In genomic region chr15:42427429-42428223, GRCh38 we compare ENCODE assay signal across 12 cellular contexts.
DNase-seq lines count a peak whose midpoint lies in the region; ATAC-seq, FAIRE-seq and TF ChIP-seq lines count a peak whose summit lies in the region.
"Had no signal": no experiment of that assay in that cellular context is flagged by ENCODE, and none has a peak within 500 bp of the region (broad histone marks: within the 10 kb centered on the region; RNA-seq: fewer than 3 reads in every experiment).

No MANE protein-coding gene starts in this region.

- no peaks in the 10 kb centered on the region for H4K20me1 ChIP-seq in PC-9 (ENCODE audit: insufficient read depth)

- no peak for TF ChIP-seq CTCF in PC-9 (conservative IDR thresholded peaks at IDR 0.05)

- no TSS peak for BruUV-seq in PC-9 (replicated peaks; lab: Mats Ljungman, UMichigan)

- POLR2A ChIA-PET in PC-9 (lab: Charles Lee; ENCODE audit: unreplicated experiment): no interaction called here
- POLR2A ChIA-PET in CD8-positive, alpha-beta memory T cell (lab: Charles Lee): no interaction called here

- H3K36me3 Mint-ChIP-seq in CD8-positive, alpha-beta memory T cell: peaks cover 14 to 82% (median 24%) of the 10 kb centered on the region in 3 donors

- H3K4me3 ChIP-seq in ACC112 (ENCODE audit: low read depth, low read length) (no peak overlapping the region), right cardiac atrium (ENCODE audit: low read length) (no peak overlapping the region), PC-9 (no peak overlapping the region)
- H3K4me3 ChIP-seq in CD8-positive, alpha-beta memory T cell (ENCODE audit: low read length): no peak overlapping the region
- H3K4me3 ChIP-seq: sigmoid colon had no signal

- H3K4me3 Mint-ChIP-seq in CD8-positive, alpha-beta memory T cell: no peak overlapping the region

- 71% methylated on average over 7 of the region's 7 CpGs for WGBS in right cardiac atrium

- ATAC-seq in right cardiac atrium: peak in 1 of 2 donors; percentile 67
- ATAC-seq in GM19395 (IDR thresholded peaks at IDR 0.05; ENCODE audit: unreplicated experiment): no peak

- peak; percentile 6 for FAIRE-seq in H54 (lab: Jason Lieb, UNC)

- CTCF ChIA-PET in PC-9 (lab: Charles Lee): no interaction called here
- CTCF ChIA-PET in CD8-positive, alpha-beta memory T cell (lab: Charles Lee): no interaction called here

- H3K9me3 Mint-ChIP-seq in CD8-positive, alpha-beta memory T cell: no peaks in the 10 kb centered on the region

- no peaks in the 10 kb centered on the region for H3K27me3 ChIP-seq in ACC112 (ENCODE audit: insufficient read depth, low read length)
- H3K27me3 ChIP-seq in right cardiac atrium (ENCODE audit: control insufficient read depth, insufficient read depth): no peaks in the 10 kb centered on the region
- H3K27me3 ChIP-seq in PC-9 (ENCODE audit: insufficient read depth, low read depth): no peaks in the 10 kb centered on the region
- H3K27me3 ChIP-seq in CD8-positive, alpha-beta memory T cell (ENCODE audit: insufficient read depth, low read length, poor library complexity, severe bottlenecking): no peaks in the 10 kb centered on the region
- H3K27me3 ChIP-seq: sigmoid colon had no signal

- H3K27me3 Mint-ChIP-seq in CD8-positive, alpha-beta memory T cell: no peaks in the 10 kb centered on the region

- DNase-seq in H54 (ENCODE audit: insufficient read length, low spot score) (no peak), amniotic stem cell (lab: John Stamatoyannopoulos, UW) (peak; percentile 85), right cardiac atrium (no peak), COLO668 (lab: John Stamatoyannopoulos, UW; ENCODE audit: unreplicated experiment) (no peak), PC-9 (no peak)
- DNase-seq in CD8-positive, alpha-beta memory T cell: no peak
- DNase-seq: activated T-cell treated with anti-CD3 and anti-CD28 coated beads, Interleukin-2, amount 50 U/mL, for 48 hours; hippocampal formation; NCI-H187 treated with DMSO at 0.1 percent for 48 hours; sigmoid colon had no signal

- no peak for TF ChIP-seq POLR2A in H54 (IDR thresholded peaks at IDR 0.05; ENCODE audit: low read depth, low read length)

- no peaks in the 10 kb centered on the region for H3K4me1 Mint-ChIP-seq in CD8-positive, alpha-beta memory T cell

- no peak overlapping the region for H2AFZ ChIP-seq in ACC112 (ENCODE audit: low read length, unreplicated experiment)
- no peak overlapping the region for H2AFZ ChIP-seq in PC-9

- H3F3A ChIP-seq in PC-9 (ENCODE audit: insufficient read depth, low read depth): no peaks in the 10 kb centered on the region

- no peak overlapping the region for H3K4me2 ChIP-seq in PC-9

- intact Hi-C loops in right cardiac atrium (cut with DNase I): no loop called here
- intact Hi-C loops in PC-9 (cut with micrococcal nuclease; ENCODE audit: unreplicated experiment): no loop called here

- peak overlapping the region in 2 of 8 donors; percentile 6 to 7 for H3K27ac Mint-ChIP-seq in CD8-positive, alpha-beta memory T cell

- no peaks in the 10 kb centered on the region for H3K9me2 ChIP-seq in PC-9 (ENCODE audit: insufficient read depth)

- H3K36me3 ChIP-seq in ACC112 (ENCODE audit: insufficient read depth, low read length) (peaks cover 45% of the 10 kb centered on the region), PC-9 (ENCODE audit: low read depth) (no peaks in the 10 kb centered on the region)
- H3K36me3 ChIP-seq in CD8-positive, alpha-beta memory T cell (ENCODE audit: insufficient read depth, low read length): peaks cover 36% of the 10 kb centered on the region

- no peaks in the 10 kb centered on the region for H3K9me3 ChIP-seq in right cardiac atrium (ENCODE audit: control insufficient read depth, low read length)
- no peaks in the 10 kb centered on the region for H3K9me3 ChIP-seq in PC-9 (ENCODE audit: insufficient read depth, low read depth)
- H3K9me3 ChIP-seq in CD8-positive, alpha-beta memory T cell (ENCODE audit: low read length): no peaks in the 10 kb centered on the region
- H3K9me3 ChIP-seq: sigmoid colon had no signal

- H3K79me2 ChIP-seq in ACC112 (ENCODE audit: control insufficient read depth, insufficient read depth, low read length, unreplicated experiment) (no peaks in the 10 kb centered on the region), PC-9 (ENCODE audit: low read depth) (no peaks in the 10 kb centered on the region)

- H3K27ac ChIP-seq in ACC112 (ENCODE audit: low read depth, low read length) (peak overlapping the region; percentile 77), right cardiac atrium (ENCODE audit: low read length) (peak overlapping the region; percentile 34), PC-9 (no peak overlapping the region)
- no peak overlapping the region for H3K27ac ChIP-seq in CD8-positive, alpha-beta memory T cell (ENCODE audit: low read depth, low read length)
- H3K27ac ChIP-seq: sigmoid colon had no signal

- H3K4me1 ChIP-seq in ACC112 (ENCODE audit: control insufficient read depth, insufficient read depth, low read length, unreplicated experiment) (peaks cover 15% of the 10 kb centered on the region), right cardiac atrium (ENCODE audit: control insufficient read depth, insufficient read depth, low read length) (no peaks in the 10 kb centered on the region), PC-9 (replicated peaks; ENCODE audit: insufficient read depth) (no peaks in the 10 kb centered on the region)
- no peaks in the 10 kb centered on the region for H3K4me1 ChIP-seq in CD8-positive, alpha-beta memory T cell (ENCODE audit: insufficient read depth, low read length)
- H3K4me1 ChIP-seq: sigmoid colon had no signal

Comparison
In these comparisons a context has a peak if more than half of its experiments do, and no peak if none do; other contexts are left out.
1. H3K27ac ChIP-seq: peak in ACC112 (single experiment) and right cardiac atrium (single experiment); none in PC-9 (single experiment) and CD8-positive, alpha-beta memory T cell (single experiment).